1 cellular context compared by ENCODE assay signal in the genomic region with DNA sequence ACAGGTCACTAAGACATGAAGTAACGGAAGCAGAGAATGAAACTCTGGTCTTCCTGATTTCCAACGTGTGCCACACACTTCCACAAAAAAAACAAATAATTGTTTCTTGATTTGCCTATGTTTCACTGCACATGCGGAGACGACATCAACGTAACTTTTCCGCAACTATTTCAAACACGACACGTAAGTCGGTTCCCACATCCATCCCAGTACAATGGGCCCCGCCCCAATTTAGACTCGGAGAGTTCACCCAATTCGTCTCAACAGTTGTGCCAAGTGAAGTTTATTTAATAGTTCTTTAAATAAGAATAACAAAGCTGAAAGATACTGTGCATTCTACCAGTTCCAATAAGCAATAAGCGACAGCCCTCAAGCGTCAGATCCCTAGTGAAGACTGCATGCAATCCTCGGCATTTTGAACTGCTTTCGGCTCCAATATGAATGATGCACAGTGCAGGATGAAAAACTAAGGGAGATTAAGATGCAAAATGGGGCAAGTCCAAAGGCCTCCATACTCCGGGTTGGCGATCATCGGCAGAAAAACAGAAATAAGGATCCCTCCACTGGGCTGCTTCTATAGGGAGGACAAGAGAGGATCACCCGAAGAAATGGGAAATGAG.
TF ChIP-seq lines count a peak whose summit lies in the region.

No MANE protein-coding gene starts in this region.

TF ChIP-seq in GM12878, 131 proteins besides CTCF, POLR2A, EP300 and RAD21:
- TF ChIP-seq RELA (IDR thresholded peaks at IDR 0.05; ENCODE audit: borderline replicate concordance, partially characterized antibody): no peak
- TF ChIP-seq, protein P1, sequence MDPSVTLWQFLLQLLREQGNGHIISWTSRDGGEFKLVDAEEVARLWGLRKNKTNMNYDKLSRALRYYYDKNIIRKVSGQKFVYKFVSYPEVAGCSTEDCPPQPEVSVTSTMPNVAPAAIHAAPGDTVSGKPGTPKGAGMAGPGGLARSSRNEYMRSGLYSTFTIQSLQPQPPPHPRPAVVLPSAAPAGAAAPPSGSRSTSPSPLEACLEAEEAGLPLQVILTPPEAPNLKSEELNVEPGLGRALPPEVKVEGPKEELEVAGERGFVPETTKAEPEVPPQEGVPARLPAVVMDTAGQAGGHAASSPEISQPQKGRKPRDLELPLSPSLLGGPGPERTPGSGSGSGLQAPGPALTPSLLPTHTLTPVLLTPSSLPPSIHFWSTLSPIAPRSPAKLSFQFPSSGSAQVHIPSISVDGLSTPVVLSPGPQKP (IDR thresholded peaks at IDR 0.05; ENCODE audit: low read depth, low read length): no peak
- TF ChIP-seq KLF5 (IDR thresholded peaks at IDR 0.05; ENCODE audit: partially characterized antibody): no peak
- 0 out of 2 replicates have a peak, but pooled peaks have one; percentile 29 for TF ChIP-seq TCF7 (IDR thresholded peaks at IDR 0.05; ENCODE audit: borderline replicate concordance)
- TF ChIP-seq ESRRA (IDR thresholded peaks at IDR 0.05; ENCODE audit: low read length): no peak
- TF ChIP-seq, protein P2, sequence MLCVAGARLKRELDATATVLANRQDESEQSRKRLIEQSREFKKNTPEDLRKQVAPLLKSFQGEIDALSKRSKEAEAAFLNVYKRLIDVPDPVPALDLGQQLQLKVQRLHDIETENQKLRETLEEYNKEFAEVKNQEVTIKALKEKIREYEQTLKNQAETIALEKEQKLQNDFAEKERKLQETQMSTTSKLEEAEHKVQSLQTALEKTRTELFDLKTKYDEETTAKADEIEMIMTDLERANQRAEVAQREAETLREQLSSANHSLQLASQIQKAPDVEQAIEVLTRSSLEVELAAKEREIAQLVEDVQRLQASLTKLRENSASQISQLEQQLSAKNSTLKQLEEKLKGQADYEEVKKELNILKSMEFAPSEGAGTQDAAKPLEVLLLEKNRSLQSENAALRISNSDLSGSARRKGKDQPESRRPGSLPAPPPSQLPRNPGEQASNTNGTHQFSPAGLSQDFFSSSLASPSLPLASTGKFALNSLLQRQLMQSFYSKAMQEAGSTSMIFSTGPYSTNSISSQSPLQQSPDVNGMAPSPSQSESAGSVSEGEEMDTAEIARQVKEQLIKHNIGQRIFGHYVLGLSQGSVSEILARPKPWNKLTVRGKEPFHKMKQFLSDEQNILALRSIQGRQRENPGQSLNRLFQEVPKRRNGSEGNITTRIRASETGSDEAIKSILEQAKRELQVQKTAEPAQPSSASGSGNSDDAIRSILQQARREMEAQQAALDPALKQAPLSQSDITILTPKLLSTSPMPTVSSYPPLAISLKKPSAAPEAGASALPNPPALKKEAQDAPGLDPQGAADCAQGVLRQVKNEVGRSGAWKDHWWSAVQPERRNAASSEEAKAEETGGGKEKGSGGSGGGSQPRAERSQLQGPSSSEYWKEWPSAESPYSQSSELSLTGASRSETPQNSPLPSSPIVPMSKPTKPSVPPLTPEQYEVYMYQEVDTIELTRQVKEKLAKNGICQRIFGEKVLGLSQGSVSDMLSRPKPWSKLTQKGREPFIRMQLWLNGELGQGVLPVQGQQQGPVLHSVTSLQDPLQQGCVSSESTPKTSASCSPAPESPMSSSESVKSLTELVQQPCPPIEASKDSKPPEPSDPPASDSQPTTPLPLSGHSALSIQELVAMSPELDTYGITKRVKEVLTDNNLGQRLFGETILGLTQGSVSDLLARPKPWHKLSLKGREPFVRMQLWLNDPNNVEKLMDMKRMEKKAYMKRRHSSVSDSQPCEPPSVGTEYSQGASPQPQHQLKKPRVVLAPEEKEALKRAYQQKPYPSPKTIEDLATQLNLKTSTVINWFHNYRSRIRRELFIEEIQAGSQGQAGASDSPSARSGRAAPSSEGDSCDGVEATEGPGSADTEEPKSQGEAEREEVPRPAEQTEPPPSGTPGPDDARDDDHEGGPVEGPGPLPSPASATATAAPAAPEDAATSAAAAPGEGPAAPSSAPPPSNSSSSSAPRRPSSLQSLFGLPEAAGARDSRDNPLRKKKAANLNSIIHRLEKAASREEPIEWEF (IDR thresholded peaks at IDR 0.05; ENCODE audit: insufficient replicate concordance, low read depth, low read length): no peak
- no peak for TF ChIP-seq KAT2A (conservative IDR thresholded peaks at IDR 0.05; ENCODE audit: control insufficient read depth, low read depth, low read length)
